ENCODE assay signal across 8 cellular contexts in genomic region chr2:85887566-85888019, GRCh38. TPM values are rescaled to one million over a fixed set of nuclear protein-coding genes. Genes with fewer than 3 reads are reported as not detected.
DNase-seq lines count a peak whose midpoint lies in the region; ATAC-seq lines count a peak whose summit lies in the region.

No MANE protein-coding gene starts in this region.

- peaks cover 3% of the 10 kb centered on the region for H3K9me3 Mint-ChIP-seq in activated CD8-positive, alpha-beta memory T cell treated with anti-CD3 and anti-CD28 coated beads, Interleukin-2, amount 10 ng/mL, durations not matched to agents 7 days and 5 days (ENCODE audit: low read depth)

- H3K36me3 Mint-ChIP-seq in activated CD8-positive, alpha-beta memory T cell treated with anti-CD3 and anti-CD28 coated beads, Interleukin-2, amount 10 ng/mL, durations not matched to agents 7 days and 5 days = peaks cover 34% of the 10 kb centered on the region

- no peaks in the 10 kb centered on the region for H3K9me3 ChIP-seq in endocrine pancreas (ENCODE audit: control insufficient read depth, low read length)

- peak; percentile 19 for DNase-seq in NCI-H2107 treated with DMSO at 0.1 percent for 48 hours (lab: John Stamatoyannopoulos, UW; ENCODE audit: unreplicated experiment)
- no peak for DNase-seq in NCI-H2107 (lab: John Stamatoyannopoulos, UW)
- peak; percentile 86 for DNase-seq in NCI-H82 (lab: John Stamatoyannopoulos, UW)
- peak; percentile 77 for DNase-seq in activated CD8-positive, alpha-beta memory T cell treated with anti-CD3 and anti-CD28 coated beads, Interleukin-2, amount 10 ng/mL, durations not matched to agents 7 days and 5 days
- peak; percentile 53 for DNase-seq in mucosa of gallbladder (ENCODE audit: low spot score)
- DNase-seq in stimulated activated naive CD8-positive, alpha-beta T cell treated with anti-CD3 and anti-CD28 coated beads, Interleukin-15, Interleukin-2, amounts not matched to agents 100 U/mL and 50 U/mL, for 24 hours = peak; percentile 66

- H3K9ac ChIP-seq in endocrine pancreas (ENCODE audit: control insufficient read depth, insufficient read depth, low read length) = peak overlapping the region; percentile 74

- no peaks in the 10 kb centered on the region for H3K27me3 ChIP-seq in endocrine pancreas (ENCODE audit: control insufficient read depth, insufficient read depth, low read length)

- H3K36me3 ChIP-seq in endocrine pancreas (ENCODE audit: control insufficient read depth, insufficient read depth, low read length) = no peaks in the 10 kb centered on the region

- CTCF ChIA-PET in activated CD8-positive, alpha-beta memory T cell treated with anti-CD3 and anti-CD28 coated beads, Interleukin-2, amount 10 ng/mL, durations not matched to agents 7 days and 5 days (lab: Charles Lee) = interaction anchor here (1.0 to 9.2 kb wide), 24 partner anchors 9 to 338 kb away, joined by 3 to 187 read pairs (median 6); no protein-coding TSS in a partner anchor

- ATAC-seq in activated CD8-positive, alpha-beta memory T cell treated with anti-CD3 and anti-CD28 coated beads, Interleukin-2, amount 10 ng/mL, durations not matched to agents 7 days and 5 days = peak; percentile 37
- ATAC-seq in stimulated activated naive CD8-positive, alpha-beta T cell treated with anti-CD3 and anti-CD28 coated beads, Interleukin-15, Interleukin-2, amounts not matched to agents 100 U/mL and 50 U/mL, for 24 hours = peak; percentile 34
- ATAC-seq in GM18907 (IDR thresholded peaks at IDR 0.05; ENCODE audit: unreplicated experiment) = no peak

- H3K27me3 Mint-ChIP-seq in activated CD8-positive, alpha-beta memory T cell treated with anti-CD3 and anti-CD28 coated beads, Interleukin-2, amount 10 ng/mL, durations not matched to agents 7 days and 5 days = no peaks in the 10 kb centered on the region

- H3K4me3 Mint-ChIP-seq in activated CD8-positive, alpha-beta memory T cell treated with anti-CD3 and anti-CD28 coated beads, Interleukin-2, amount 10 ng/mL, durations not matched to agents 7 days and 5 days = peak overlapping the region; percentile 79

- H3K27ac Mint-ChIP-seq in activated CD8-positive, alpha-beta memory T cell treated with anti-CD3 and anti-CD28 coated beads, Interleukin-2, amount 10 ng/mL, durations not matched to agents 7 days and 5 days = peak overlapping the region; percentile 86

- H3K4me1 Mint-ChIP-seq in activated CD8-positive, alpha-beta memory T cell treated with anti-CD3 and anti-CD28 coated beads, Interleukin-2, amount 10 ng/mL, durations not matched to agents 7 days and 5 days = peaks cover 60% of the 10 kb centered on the region

- peaks cover 5% of the 10 kb centered on the region for H3K4me1 ChIP-seq in endocrine pancreas (ENCODE audit: control insufficient read depth, insufficient read depth, low read length)

- peak overlapping the region; percentile 76 for H3K4me3 ChIP-seq in endocrine pancreas (ENCODE audit: control insufficient read depth, insufficient read depth, low read length)

RNA-seq across cellular contexts. Expression of gene ST3GAL5, which starts 1.2 kb away (rescaled TPM):
- 10 to 100 TPM; 73.9 to 74.0 TPM for total RNA-seq in activated CD8-positive, alpha-beta memory T cell treated with anti-CD3 and anti-CD28 coated beads, Interleukin-2, amount 10 ng/mL, durations not matched to agents 7 days and 5 days
- 56.2 TPM for total RNA-seq in mucosa of gallbladder
